ENCODE assay signal across 16 cellular contexts in the genomic region with DNA sequence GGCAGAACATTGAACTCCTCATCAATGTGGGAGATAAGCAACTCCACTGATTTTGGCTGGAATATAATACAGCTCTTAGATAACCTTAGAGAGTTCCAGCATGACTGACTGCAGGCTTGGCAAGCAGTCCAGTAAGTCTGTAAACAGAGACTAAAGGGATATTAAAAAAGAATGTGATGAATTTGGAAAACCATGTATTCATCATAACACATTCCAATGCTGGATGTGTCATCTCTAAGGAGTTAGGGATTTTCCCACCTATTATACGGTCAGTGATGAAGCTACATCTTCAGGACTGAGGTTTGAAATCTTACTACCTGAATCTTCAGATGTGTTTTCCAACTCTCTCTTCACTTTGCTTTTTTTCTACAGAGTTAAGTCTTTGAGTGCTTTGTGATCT.
A peak's percentile ranks its signal among the peaks of the same experiment; 100 is the strongest.
DNase-seq lines count a peak whose midpoint lies in the region; ATAC-seq and FAIRE-seq lines count a peak whose summit lies in the region.
"Had no signal": no experiment of that assay in that cellular context is flagged by ENCODE, and none has a peak within 500 bp of the region (broad histone marks: within the 10 kb centered on the region; RNA-seq: fewer than 3 reads in every experiment).

No MANE protein-coding gene starts in this region.

- peak; percentile 98 for FAIRE-seq in RCC 7860 (lab: Jason Lieb, UNC)

- ATAC-seq in HG03097 (IDR thresholded peaks at IDR 0.05; ENCODE audit: low FRiP score, unreplicated experiment), result no peak
- no peak for ATAC-seq in aorta (ENCODE audit: low FRiP score)

- H3K27ac ChIP-seq in epithelial cell of prostate (peak overlapping the region; percentile 82), aorta (ENCODE audit: low read depth in 1 of 2, low read length in 2 of 2) (no peak overlapping the region)
- H3K27ac ChIP-seq: prostate gland had no signal

- no peak overlapping the region for H3K4me3 ChIP-seq in aorta (ENCODE audit: low read length in 2 of 2)
- H3K4me3 ChIP-seq: prostate gland had no signal

- 50 to 55% methylated on average over 1 of the region's 1 CpG for WGBS in aorta, 2 donors

- DNase-seq in GM04503 (ENCODE audit: low read depth), result peak; percentile 2
- DNase-seq in RCC 7860 (ENCODE audit: low spot score), result peak; percentile 99
- DNase-seq in epithelial cell of prostate (ENCODE audit: low read depth, low spot score), result peak; percentile 74
- DNase-seq in non-pigmented ciliary epithelial cell (ENCODE audit: low read depth), result peak; percentile 32
- DNase-seq in HuH-7 (ENCODE audit: low spot score), result no peak
- DNase-seq in aorta, result no peak
- no peak for DNase-seq in cerebellar nuclear complex (lab: John Stamatoyannopoulos, UW)
- DNase-seq: activated CD4-positive, alpha-beta T cell treated with anti-CD3 and anti-CD28 coated beads, Interleukin-2, amount 50 U/mL, for 48 hours; DND-41; GOT3; midbrain; MV-4-11; NCI-H2227 treated with DMSO at 0.1 percent for 48 hours; T-helper 9 cell had no signal

- intact Hi-C loops in aorta (cut with DNase I), result no loop called here

- no peaks in the 10 kb centered on the region for H3K27me3 ChIP-seq in aorta (ENCODE audit: control insufficient read depth in 1 of 2, insufficient read depth in 2 of 2, low read length in 1 of 2)

- H3K4me1 ChIP-seq in aorta (ENCODE audit: control insufficient read depth in 1 of 2, insufficient read depth in 2 of 2, low read length in 2 of 2), result no peaks in the 10 kb centered on the region
- H3K4me1 ChIP-seq: prostate gland had no signal

- no peaks in the 10 kb centered on the region for H3K36me3 ChIP-seq in aorta (ENCODE audit: control insufficient read depth in 1 of 2, insufficient read depth in 2 of 2, low read length in 1 of 2)
- H3K36me3 ChIP-seq: prostate gland had no signal

- H3K9me3 ChIP-seq in aorta (ENCODE audit: control insufficient read depth, low read length), result no peaks in the 10 kb centered on the region
- H3K9me3 ChIP-seq: prostate gland had no signal

Comparison
In these comparisons a context has a peak if more than half of its experiments do, and no peak if none do; other contexts are left out.
1. DNase-seq: peak in GM04503 (single experiment), RCC 7860 (single experiment), epithelial cell of prostate (single experiment) and non-pigmented ciliary epithelial cell (single experiment); none in HuH-7 (single experiment), aorta (0 of 2) and cerebellar nuclear complex (0 of 2).